Comparison of ENCODE assay signal across 2 cellular contexts in the genomic region with DNA sequence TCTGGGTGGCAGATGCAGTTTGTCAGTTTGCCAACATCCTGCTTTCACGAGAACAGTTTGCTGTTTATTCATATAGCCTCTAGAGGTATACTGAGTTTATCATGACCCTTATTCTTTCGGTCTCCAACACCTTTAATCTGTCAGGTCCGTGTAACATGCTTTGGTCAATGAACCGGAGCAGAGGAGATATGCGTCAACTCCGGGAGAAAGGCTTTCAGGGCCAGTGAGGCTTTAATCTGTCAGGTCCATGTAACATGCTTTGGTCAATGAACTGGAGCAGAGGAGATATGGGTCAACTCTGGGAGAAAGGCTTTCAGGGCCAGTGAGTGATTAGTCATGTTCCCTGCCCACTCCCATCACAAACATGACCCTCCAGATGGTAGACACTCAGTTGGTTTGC.
TF ChIP-seq lines count a peak whose summit lies in the region.

No MANE protein-coding gene starts in this region.

TF ChIP-seq in HepG2, 621 proteins besides CTCF, POLR2A, EP300 and RAD21:
- TF ChIP-seq TCF12 (IDR thresholded peaks at IDR 0.05) (no peak), TCF12 (CRISPR knock-in tag; IDR thresholded peaks at IDR 0.05) (no peak), ZNF441 (CRISPR knock-in tag; IDR thresholded peaks at IDR 0.05; ENCODE audit: borderline replicate concordance) (peak; percentile 95)

TF ChIP-seq in H1, 55 proteins besides CTCF, POLR2A, EP300 and RAD21:
- TF ChIP-seq BACH1 (IDR thresholded peaks at IDR 0.05; ENCODE audit: low read length) (no peak), FOSL1 (IDR thresholded peaks at IDR 0.05; ENCODE audit: insufficient read depth, low read depth, low read length) (no peak), E2F6 (IDR thresholded peaks at IDR 0.05) (no peak), CREB1 (IDR thresholded peaks at IDR 0.05) (no peak), ATF3 (IDR thresholded peaks at IDR 0.05; ENCODE audit: insufficient read depth, low read depth, low read length) (no peak), SIX5 (IDR thresholded peaks at IDR 0.05; ENCODE audit: low read depth, low read length) (no peak), TCF12 (IDR thresholded peaks at IDR 0.05; ENCODE audit: low read depth, low read length) (no peak), KDM4A (IDR thresholded peaks at IDR 0.05; ENCODE audit: low read depth, low read length, severe bottlenecking) (no peak), MAFK (IDR thresholded peaks at IDR 0.05; ENCODE audit: low read depth, low read length) (no peak), RNF2 (IDR thresholded peaks at IDR 0.05; ENCODE audit: borderline replicate concordance, low read depth, low read length, missing control alignments, poor library complexity, severe bottlenecking) (no peak), CHD7 (IDR thresholded peaks at IDR 0.05; ENCODE audit: insufficient replicate concordance, low read length) (no peak), SRF (IDR thresholded peaks at IDR 0.05; ENCODE audit: low read depth, low read length) (no peak), NANOG (IDR thresholded peaks at IDR 0.05; ENCODE audit: insufficient read depth, low read depth, low read length, poor library complexity, severe bottlenecking) (no peak), MAX (IDR thresholded peaks at IDR 0.05) (no peak), ATF2 (IDR thresholded peaks at IDR 0.05; ENCODE audit: low read length) (no peak), POLR2AphosphoS5 (IDR thresholded peaks at IDR 0.05; ENCODE audit: low read depth, low read length) (no peak), USF2 (IDR thresholded peaks at IDR 0.05; ENCODE audit: low read length) (no peak)
